Comparison of ENCODE assay signal across 12 cellular contexts in the genomic region with DNA sequence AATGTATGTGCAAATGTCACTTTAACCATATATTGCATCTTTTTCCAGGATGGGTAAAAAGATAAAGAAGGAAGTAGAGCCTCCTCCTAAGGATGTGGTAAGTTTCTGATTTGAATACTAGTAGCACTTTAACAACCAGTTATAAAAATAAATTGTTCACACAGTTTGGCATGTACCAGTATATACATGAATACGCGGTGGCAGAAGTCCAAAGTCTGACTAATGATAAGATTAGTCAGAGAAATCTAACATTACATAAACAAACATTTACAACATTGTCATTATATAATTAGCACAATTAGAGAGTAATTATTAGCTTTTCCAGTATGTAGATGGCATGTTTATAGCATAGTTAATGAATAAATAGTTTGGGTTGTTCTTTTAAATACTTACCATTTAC.
DNase-seq lines count a peak whose midpoint lies in the region; ATAC-seq lines count a peak whose summit lies in the region.
"Had no signal": no experiment of that assay in that cellular context is flagged by ENCODE, and none has a peak within 500 bp of the region (broad histone marks: within the 10 kb centered on the region; RNA-seq: fewer than 3 reads in every experiment).

No MANE protein-coding gene starts in this region.

- intact Hi-C loops in posterior cingulate gyrus (cut with DNase I), result no loop called here

- peak; percentile 39 for DNase-seq in RKO (ENCODE audit: low spot score)
- peak; percentile 75 for DNase-seq in iris pigment epithelial cell (ENCODE audit: low read depth)
- DNase-seq in posterior cingulate gyrus, result no peak
- no peak for DNase-seq in NCI-H2196 treated with DMSO at 0.1 percent for 48 hours (lab: John Stamatoyannopoulos, UW; ENCODE audit: unreplicated experiment)
- no peak for DNase-seq in stimulated activated CD8-positive, alpha-beta memory T cell treated with anti-CD3 and anti-CD28 coated beads, Interleukin-4, amount 100 ng/mL, for 48 hours
- DNase-seq: activated CD8-positive, alpha-beta T cell treated with anti-CD3 and anti-CD28 coated beads, Interleukin-2, amount 10 ng/mL, durations not matched to agents 7 days and 5 days; central memory CD4-positive, alpha-beta T cell; DND-41; NCI-H1048 had no signal

- ATAC-seq in GM18858 (IDR thresholded peaks at IDR 0.05; ENCODE audit: unreplicated experiment), result peak; percentile 72
- peak; percentile 68 for ATAC-seq in HG02610 (IDR thresholded peaks at IDR 0.05; ENCODE audit: unreplicated experiment)
- no peak for ATAC-seq in GM21360 (IDR thresholded peaks at IDR 0.05; ENCODE audit: unreplicated experiment)
- ATAC-seq: activated CD8-positive, alpha-beta T cell treated with anti-CD3 and anti-CD28 coated beads, Interleukin-2, amount 10 ng/mL, durations not matched to agents 7 days and 5 days had no signal

Comparison
In these comparisons a context has a peak if more than half of its experiments do, and no peak if none do; other contexts are left out.
1. DNase-seq: peak in RKO (single experiment) and iris pigment epithelial cell (single experiment); none in posterior cingulate gyrus (0 of 10), NCI-H2196 treated with DMSO at 0.1 percent for 48 hours (single experiment) and stimulated activated CD8-positive, alpha-beta memory T cell treated with anti-CD3 and anti-CD28 coated beads, Interleukin-4, amount 100 ng/mL, for 48 hours (single experiment).